ENCODE assay signal across 19 cellular contexts in genomic region chr18:75351409-75351808, GRCh38.
"Had no signal": no experiment of that assay in that cellular context is flagged by ENCODE, and none has a peak within 500 bp of the region (broad histone marks: within the 10 kb centered on the region; RNA-seq: fewer than 3 reads in every experiment).

No MANE protein-coding gene starts in this region.

- H3K27ac ChIP-seq: dorsolateral prefrontal cortex, gastrocnemius medialis, heart right ventricle, left ventricle myocardium inferior, lower lobe of right lung, ovary, suprapubic skin, thyroid gland, upper lobe of left lung, uterus had no signal

- DNase-seq: cortex of kidney; dorsolateral prefrontal cortex; effector CD8-positive, alpha-beta T cell; gastrocnemius medialis; heart right ventricle; kidney; left cardiac atrium; left ventricle myocardium inferior; lower lobe of right lung; naive thymus-derived CD8-positive, alpha-beta T cell; ovary; right cardiac atrium; stimulated activated CD4-positive, alpha-beta T cell treated with anti-CD3 and anti-CD28 coated beads, Interleukin-12 subunit alpha, Interleukin-12 subunit beta, amount 100 ng/mL, for 4 hours; stimulated activated naive CD4-positive, alpha-beta T cell treated with Interleukin-2 at 50 U/mL for 16 hours; thyroid gland; upper lobe of left lung; uterus had no signal

- H3K9me3 ChIP-seq: gastrocnemius medialis, thyroid gland, uterus had no signal

- ATAC-seq: esophagus mucosa; gastrocnemius medialis; heart right ventricle; left cardiac atrium; lower lobe of right lung; naive thymus-derived CD8-positive, alpha-beta T cell; right cardiac atrium had no signal

- H3K4me3 ChIP-seq: dorsolateral prefrontal cortex, gastrocnemius medialis, heart right ventricle, left ventricle myocardium inferior, lower lobe of right lung, ovary, suprapubic skin, thyroid gland, upper lobe of left lung, uterus had no signal

- H3K36me3 ChIP-seq: gastrocnemius medialis, heart right ventricle, left ventricle myocardium inferior, lower lobe of right lung, ovary, suprapubic skin, thyroid gland, upper lobe of left lung, uterus had no signal

- H3K27me3 ChIP-seq: gastrocnemius medialis, ovary, suprapubic skin, thyroid gland, upper lobe of left lung, uterus had no signal

- H3K4me1 ChIP-seq: gastrocnemius medialis, heart right ventricle, left ventricle myocardium inferior, lower lobe of right lung, suprapubic skin, thyroid gland, upper lobe of left lung, uterus had no signal
